Comparison of ENCODE assay signal across 32 cellular contexts in the genomic region with DNA sequence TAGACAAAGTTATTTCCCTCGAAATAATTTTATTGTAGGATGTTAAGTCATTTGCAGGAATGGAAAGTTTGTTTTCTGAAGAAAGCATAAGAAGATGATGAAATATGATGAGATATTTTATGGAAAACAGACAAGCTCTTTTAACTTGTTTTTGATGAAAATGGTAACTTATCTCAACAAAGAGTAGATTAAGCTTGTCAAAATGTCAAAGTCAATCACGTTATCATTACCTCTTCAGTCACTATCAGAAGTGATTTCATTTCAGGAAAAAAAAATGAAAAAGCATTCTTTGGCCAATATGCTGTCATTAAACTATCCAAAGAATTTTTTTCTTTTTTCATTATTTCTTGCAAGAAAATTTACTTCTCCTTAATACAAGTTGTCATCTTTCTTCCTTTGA.
"Had no signal": no experiment of that assay in that cellular context is flagged by ENCODE, and none has a peak within 500 bp of the region (broad histone marks: within the 10 kb centered on the region; RNA-seq: fewer than 3 reads in every experiment).

No MANE protein-coding gene starts in this region.

- H3K4me3 Mint-ChIP-seq: dendritic cell treated with granulocyte-macrophage colony-stimulating factor and Interleukin-4, amounts not matched to agents 40 ng/mL and 50 ng/mL, for 4 days; immature natural killer cell; naive B cell; natural killer cell treated with Interleukin-12 subunit alpha and Interleukin-12 subunit beta and Interleukin-15 and Interleukin-18, amount 100 ng/mL, for 72 hours; neural progenitor cell; stimulated activated naive CD8-positive, alpha-beta T cell treated with anti-CD3 and anti-CD28 coated beads, Interleukin-15, amount 100 ng/mL, for 72 hours had no signal

- H3K36me3 Mint-ChIP-seq: immature natural killer cell; naive B cell; natural killer cell treated with Interleukin-12 subunit alpha and Interleukin-12 subunit beta and Interleukin-15 and Interleukin-18, amount 100 ng/mL, for 72 hours; neural progenitor cell had no signal

- H3K4me2 ChIP-seq: neural progenitor cell, smooth muscle cell had no signal

- H3K36me3 ChIP-seq: esophagus muscularis mucosa, heart right ventricle, left ventricle myocardium inferior, lower lobe of right lung, neural progenitor cell, prostate gland, right atrium auricular region, suprapubic skin, transverse colon, vagina had no signal

- H3K4me3 ChIP-seq: esophagus muscularis mucosa, heart right ventricle, left ventricle myocardium inferior, lower lobe of right lung, mucosa of descending colon, neural progenitor cell, prostate gland, right atrium auricular region, smooth muscle cell, suprapubic skin, transverse colon, vagina had no signal

- DNase-seq: effector CD8-positive, alpha-beta T cell; foreskin melanocyte; glutamatergic neuron; heart right ventricle; hypothalamus; immature natural killer cell; islet precursor cell; kidney glomerular epithelial cell; left colon; left ventricle myocardium inferior; lower lobe of right lung; mucosa of descending colon; naive B cell; stimulated activated CD4-positive, alpha-beta T cell treated with anti-CD3 and anti-CD28 coated beads, Interleukin-12 subunit alpha, Interleukin-12 subunit beta, amount 100 ng/mL, for 4 hours; stimulated activated CD4-positive, alpha-beta T cell treated with anti-CD3 and anti-CD28 coated beads, Interleukin-1b, Interleukin-23, amount 100 ng/mL, for 48 hours; stimulated activated CD4-positive, alpha-beta T cell treated with anti-CD3 and anti-CD28 coated beads, Interleukin-4, amount 100 ng/mL, for 1 hour; stimulated activated CD8-positive, alpha-beta memory T cell treated with anti-CD3 and anti-CD28 coated beads, Interleukin-4, amount 100 ng/mL, for 48 hours; stimulated activated naive CD4-positive, alpha-beta T cell; stimulated activated naive CD8-positive, alpha-beta T cell treated with anti-CD3 and anti-CD28 coated beads, Interleukin-15, amount 100 ng/mL, for 72 hours; transverse colon had no signal

- H3K9me3 ChIP-seq: esophagus muscularis mucosa, heart right ventricle, left ventricle myocardium inferior, lower lobe of right lung, mucosa of descending colon, prostate gland, right atrium auricular region, suprapubic skin, transverse colon, vagina had no signal

- H2AFZ ChIP-seq: neural progenitor cell had no signal

- FAIRE-seq: colon, endothelial cell of umbilical vein had no signal

- H3K4me1 ChIP-seq: prostate gland, transverse colon had no signal

- ATAC-seq: heart right ventricle; left colon; lower lobe of right lung; mucosa of descending colon; natural killer cell treated with Interleukin-12 subunit alpha and Interleukin-12 subunit beta and Interleukin-15 and Interleukin-18, amount 100 ng/mL, for 72 hours; sciatic nerve; stimulated activated naive CD8-positive, alpha-beta T cell treated with anti-CD3 and anti-CD28 coated beads, Interleukin-15, amount 100 ng/mL, for 72 hours had no signal

- H3K27ac Mint-ChIP-seq: dendritic cell treated with granulocyte-macrophage colony-stimulating factor and Interleukin-4, amounts not matched to agents 40 ng/mL and 50 ng/mL, for 4 days; immature natural killer cell; naive B cell; natural killer cell treated with Interleukin-12 subunit alpha and Interleukin-12 subunit beta and Interleukin-15 and Interleukin-18, amount 100 ng/mL, for 72 hours; neural progenitor cell; stimulated activated naive CD8-positive, alpha-beta T cell treated with anti-CD3 and anti-CD28 coated beads, Interleukin-15, amount 100 ng/mL, for 72 hours had no signal

- H3K4me1 Mint-ChIP-seq: immature natural killer cell; naive B cell; stimulated activated naive CD8-positive, alpha-beta T cell treated with anti-CD3 and anti-CD28 coated beads, Interleukin-15, amount 100 ng/mL, for 72 hours had no signal

- H3K27me3 Mint-ChIP-seq: dendritic cell treated with granulocyte-macrophage colony-stimulating factor and Interleukin-4, amounts not matched to agents 40 ng/mL and 50 ng/mL, for 4 days; naive B cell; natural killer cell treated with Interleukin-12 subunit alpha and Interleukin-12 subunit beta and Interleukin-15 and Interleukin-18, amount 100 ng/mL, for 72 hours; stimulated activated naive CD8-positive, alpha-beta T cell treated with anti-CD3 and anti-CD28 coated beads, Interleukin-15, amount 100 ng/mL, for 72 hours had no signal

- H3K9me3 Mint-ChIP-seq: dendritic cell treated with granulocyte-macrophage colony-stimulating factor and Interleukin-4, amounts not matched to agents 40 ng/mL and 50 ng/mL, for 4 days; neural progenitor cell; stimulated activated naive CD8-positive, alpha-beta T cell treated with anti-CD3 and anti-CD28 coated beads, Interleukin-15, amount 100 ng/mL, for 72 hours had no signal

- H3K9ac ChIP-seq: neural progenitor cell had no signal

- H3K27ac ChIP-seq: esophagus muscularis mucosa, heart right ventricle, left ventricle myocardium inferior, lower lobe of right lung, neural progenitor cell, prostate gland, right atrium auricular region, suprapubic skin, transverse colon, vagina had no signal

- H3K27me3 ChIP-seq: esophagus muscularis mucosa, heart right ventricle, neural progenitor cell, right atrium auricular region, suprapubic skin, transverse colon, vagina had no signal
